ENCODE assay signal across 10 cellular contexts in the genomic region with DNA sequence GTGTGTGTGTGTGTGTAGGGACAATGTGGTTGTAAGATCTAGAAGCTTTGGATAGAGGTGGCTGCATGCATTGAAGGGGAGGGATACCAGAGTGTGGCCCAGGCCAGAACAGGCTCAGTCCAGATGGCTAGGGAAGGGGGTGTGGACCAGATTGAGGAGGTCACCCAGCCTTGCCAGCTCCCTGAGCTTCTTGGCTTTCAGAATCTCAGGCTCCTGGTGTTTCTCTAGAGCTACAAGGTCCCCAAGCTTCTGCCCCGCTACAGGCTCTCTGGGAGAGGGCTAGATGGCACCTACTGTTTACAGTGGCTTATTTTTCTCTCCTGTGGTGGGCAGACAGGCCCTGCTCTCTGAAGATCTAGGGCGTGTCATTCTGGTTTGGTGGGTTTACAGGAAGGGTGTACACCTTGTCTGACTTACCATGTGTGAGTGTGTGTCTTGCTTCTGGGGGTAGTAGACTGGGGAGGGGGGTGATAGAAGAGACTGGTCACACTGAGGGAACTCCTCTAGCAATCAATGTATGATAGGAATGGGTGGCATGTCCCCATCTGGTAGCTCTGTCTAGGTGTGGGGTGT. TPM values are rescaled to one million over a fixed set of nuclear protein-coding genes. Genes with fewer than 3 reads are reported as not detected.
A peak's percentile ranks its signal among the peaks of the same experiment; 100 is the strongest.
DNase-seq lines count a peak whose midpoint lies in the region; ATAC-seq and TF ChIP-seq lines count a peak whose summit lies in the region.
"Had no signal": no experiment of that assay in that cellular context is flagged by ENCODE, and none has a peak within 500 bp of the region (broad histone marks: within the 10 kb centered on the region; RNA-seq: fewer than 3 reads in every experiment).

No MANE protein-coding gene starts in this region.

- no peaks in the 10 kb centered on the region for H3K36me3 ChIP-seq in SK-N-MC (ENCODE audit: insufficient read depth, low read length)
- H3K36me3 ChIP-seq in heart right ventricle = no peaks in the 10 kb centered on the region
- H3K36me3 ChIP-seq in skeletal muscle tissue (ENCODE audit: control insufficient read depth in 3 of 3, insufficient read depth in 3 of 3, low read length in 3 of 3) = no peaks in the 10 kb centered on the region

- in situ Hi-C loops in GM13977 (cut with MboI; ENCODE audit: low pct_unique_long_range_greater_than_20kb, low sequenced_read_pairs, unreplicated experiment) = no loop called here

- DNase-seq in GM13977 (ENCODE audit: low spot score) = peak; percentile 26
- DNase-seq in SK-N-MC (ENCODE audit: low read depth, low spot score) = no peak
- DNase-seq in heart right ventricle = no peak
- no peak for DNase-seq in NCI-H1930 (lab: John Stamatoyannopoulos, UW)
- no peak for DNase-seq in cerebellar nuclear complex (lab: John Stamatoyannopoulos, UW)
- no peak for DNase-seq in SW480 (ENCODE audit: low spot score)
- DNase-seq: NCI-H2227 treated with DMSO at 0.1 percent for 48 hours, T1000 had no signal

- WGBS in heart right ventricle, 2 donors = 76 to 88% methylated on average over 2 of the region's 2 CpGs

- peak overlapping the region; percentile 58 for H3K27ac ChIP-seq in SK-N-MC
- peak overlapping the region in 8 of 10 donors; percentile 76 to 98 (median 98) for H3K27ac ChIP-seq in heart right ventricle
- H3K27ac ChIP-seq in skeletal muscle tissue (ENCODE audit: low read depth, low read length) = peak overlapping the region; percentile 99

- H3K9me3 ChIP-seq in SK-N-MC (ENCODE audit: low read depth, low read length) = no peaks in the 10 kb centered on the region
- no peaks in the 10 kb centered on the region for H3K9me3 ChIP-seq in heart right ventricle
- H3K9me3 ChIP-seq in skeletal muscle tissue (ENCODE audit: control insufficient read depth in 3 of 3, low read length in 3 of 3) = no peaks in the 10 kb centered on the region

- H3K9ac ChIP-seq in SK-N-MC (ENCODE audit: insufficient read length) = peak overlapping the region; percentile 78
- peak overlapping the region; percentile 76 to 90 (median 79) for H3K9ac ChIP-seq in skeletal muscle tissue (ENCODE audit: low read depth in 1 of 3, low read length in 3 of 3)

- peak overlapping the region; percentile 91 for H3K4me3 ChIP-seq in SK-N-MC
- peak overlapping the region in 6 of 10 donors; percentile 44 to 61 (median 54) for H3K4me3 ChIP-seq in heart right ventricle
- H3K4me3 ChIP-seq in skeletal muscle tissue (ENCODE audit: low read length in 3 of 3) = peak overlapping the region; percentile 8 to 71 (median 66)

- H3K4me1 ChIP-seq in heart right ventricle (peaks cover 46 to 93% (median 81%) of the 10 kb centered on the region in 9 donors), skeletal muscle tissue (ENCODE audit: control insufficient read depth in 3 of 3, insufficient read depth in 3 of 3, low read length in 3 of 3) (peaks cover 79 to 88% (median 84%) of the 10 kb centered on the region in 3 donors)

- H3K27me3 ChIP-seq in heart right ventricle (no peaks in the 10 kb centered on the region), skeletal muscle tissue (ENCODE audit: control insufficient read depth in 3 of 3, insufficient read depth in 3 of 3, low read length in 3 of 3) (no peaks in the 10 kb centered on the region)

- ATAC-seq in heart right ventricle (no peak), esophagus mucosa (no peak)

- intact Hi-C loops in heart right ventricle (cut with DNase I) = loop anchor here in 9 of 10 donors (2.0 to 10.0 kb wide), 8 partner anchors 37 to 255 kb away; a partner anchor contains a TSS

- TF ChIP-seq CTCF in GM13977 (IDR thresholded peaks at IDR 0.05; ENCODE audit: extremely low read depth, insufficient read depth, missing control alignments) = no peak
- no peak for TF ChIP-seq CTCF in heart right ventricle (IDR thresholded peaks at IDR 0.05)

RNA-seq across cellular contexts. Expression of a gene that starts 1.0 kb away (rescaled TPM):
- total RNA-seq in heart right ventricle (10 to 100 TPM; 11.2 to 34.0 (median 18.3) TPM), skeletal muscle tissue (17.2 TPM), esophagus mucosa (8.2 TPM)
- polyA plus RNA-seq in heart right ventricle = 10 to 100 TPM; 19.0 to 20.8 TPM

RNA-seq across cellular contexts. Expression of a gene that starts 22.3 kb away (rescaled TPM):
- total RNA-seq in heart right ventricle (1 to 10 TPM in 4 of 10 donors, under 1 TPM in 6; 0.49 to 3.0 (median 0.86) TPM), skeletal muscle tissue (4.2 TPM), esophagus mucosa (12.8 TPM)
- 1 to 10 TPM in 1 of 2 donors, under 1 TPM in 1; 0.66 to 1.8 TPM for polyA plus RNA-seq in heart right ventricle

RNA-seq across cellular contexts. Expression of a gene that starts 54.5 kb away (rescaled TPM):
- total RNA-seq in heart right ventricle (1 to 10 TPM in 9 of 10 donors, under 1 TPM in 1; 0.79 to 6.2 (median 2.1) TPM), skeletal muscle tissue (0.52 TPM), esophagus mucosa (0.28 TPM)
- polyA plus RNA-seq in heart right ventricle = under 1 TPM; 0.65 to 0.88 TPM
